In the genomic region with DNA sequence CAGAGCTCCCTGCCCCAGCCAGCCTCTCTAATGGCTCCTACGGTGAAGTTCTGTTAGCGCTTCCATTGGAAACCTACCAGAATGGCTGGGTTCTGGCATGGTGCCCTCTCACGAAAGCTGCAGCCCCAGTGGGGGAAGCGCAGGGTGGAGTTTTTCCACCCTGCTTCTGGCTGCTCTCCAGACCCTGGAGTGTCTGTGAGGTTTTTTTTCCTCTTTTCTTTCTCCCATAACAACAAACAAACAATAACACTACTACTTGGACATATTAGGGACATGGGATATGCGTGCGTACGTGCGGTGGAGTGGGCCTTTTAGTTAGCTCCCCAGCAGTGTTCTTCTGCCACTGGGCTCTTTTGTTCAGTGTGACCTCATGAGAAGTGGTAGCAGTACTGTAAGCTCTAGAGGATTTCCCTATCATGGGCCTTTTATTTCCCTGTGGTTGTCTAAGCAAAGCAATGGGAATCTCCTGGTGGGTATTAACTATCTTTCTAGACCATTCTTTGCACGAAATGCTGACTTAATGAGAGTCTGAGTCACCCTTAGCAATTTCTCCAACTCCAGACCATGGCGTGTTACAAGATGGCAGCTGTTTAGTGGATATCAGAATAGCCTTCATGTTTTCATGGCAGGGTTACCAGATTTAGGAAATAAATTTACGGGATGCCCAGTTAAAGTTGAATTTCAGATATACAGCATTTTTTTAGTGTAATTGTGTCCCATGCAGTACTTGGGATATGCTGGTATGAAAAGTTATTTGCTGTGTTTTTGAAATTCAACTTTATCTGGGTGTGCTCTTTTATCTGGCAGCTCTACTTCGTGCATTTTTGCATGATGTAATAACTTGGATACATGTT, we compare ENCODE assay signal across 1 cellular context.
A peak's percentile ranks its signal among the peaks of the same experiment; 100 is the strongest.
TF ChIP-seq lines count a peak whose summit lies in the region.

No MANE protein-coding gene starts in this region.

TF ChIP-seq in HEK293, 187 proteins besides CTCF, POLR2A, EP300 and RAD21 (continued from another document and continues in another):
- TF ChIP-seq, protein P1, sequence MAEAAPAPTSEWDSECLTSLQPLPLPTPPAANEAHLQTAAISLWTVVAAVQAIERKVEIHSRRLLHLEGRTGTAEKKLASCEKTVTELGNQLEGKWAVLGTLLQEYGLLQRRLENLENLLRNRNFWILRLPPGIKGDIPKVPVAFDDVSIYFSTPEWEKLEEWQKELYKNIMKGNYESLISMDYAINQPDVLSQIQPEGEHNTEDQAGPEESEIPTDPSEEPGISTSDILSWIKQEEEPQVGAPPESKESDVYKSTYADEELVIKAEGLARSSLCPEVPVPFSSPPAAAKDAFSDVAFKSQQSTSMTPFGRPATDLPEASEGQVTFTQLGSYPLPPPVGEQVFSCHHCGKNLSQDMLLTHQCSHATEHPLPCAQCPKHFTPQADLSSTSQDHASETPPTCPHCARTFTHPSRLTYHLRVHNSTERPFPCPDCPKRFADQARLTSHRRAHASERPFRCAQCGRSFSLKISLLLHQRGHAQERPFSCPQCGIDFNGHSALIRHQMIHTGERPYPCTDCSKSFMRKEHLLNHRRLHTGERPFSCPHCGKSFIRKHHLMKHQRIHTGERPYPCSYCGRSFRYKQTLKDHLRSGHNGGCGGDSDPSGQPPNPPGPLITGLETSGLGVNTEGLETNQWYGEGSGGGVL (tag by site-specific recombination; IDR thresholded peaks at IDR 0.05), result peak; percentile 87
- TF ChIP-seq ZNF626 (tag by site-specific recombination; IDR thresholded peaks at IDR 0.05), result no peak
- TF ChIP-seq EGR2 (tag by site-specific recombination; IDR thresholded peaks at IDR 0.05; ENCODE audit: low read depth), result no peak
- TF ChIP-seq, protein P2, sequence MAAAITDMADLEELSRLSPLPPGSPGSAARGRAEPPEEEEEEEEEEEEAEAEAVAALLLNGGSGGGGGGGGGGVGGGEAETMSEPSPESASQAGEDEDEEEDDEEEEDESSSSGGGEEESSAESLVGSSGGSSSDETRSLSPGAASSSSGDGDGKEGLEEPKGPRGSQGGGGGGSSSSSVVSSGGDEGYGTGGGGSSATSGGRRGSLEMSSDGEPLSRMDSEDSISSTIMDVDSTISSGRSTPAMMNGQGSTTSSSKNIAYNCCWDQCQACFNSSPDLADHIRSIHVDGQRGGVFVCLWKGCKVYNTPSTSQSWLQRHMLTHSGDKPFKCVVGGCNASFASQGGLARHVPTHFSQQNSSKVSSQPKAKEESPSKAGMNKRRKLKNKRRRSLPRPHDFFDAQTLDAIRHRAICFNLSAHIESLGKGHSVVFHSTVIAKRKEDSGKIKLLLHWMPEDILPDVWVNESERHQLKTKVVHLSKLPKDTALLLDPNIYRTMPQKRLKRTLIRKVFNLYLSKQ (tag by site-specific recombination; IDR thresholded peaks at IDR 0.05; ENCODE audit: borderline replicate concordance), result no peak
- TF ChIP-seq, protein P3, sequence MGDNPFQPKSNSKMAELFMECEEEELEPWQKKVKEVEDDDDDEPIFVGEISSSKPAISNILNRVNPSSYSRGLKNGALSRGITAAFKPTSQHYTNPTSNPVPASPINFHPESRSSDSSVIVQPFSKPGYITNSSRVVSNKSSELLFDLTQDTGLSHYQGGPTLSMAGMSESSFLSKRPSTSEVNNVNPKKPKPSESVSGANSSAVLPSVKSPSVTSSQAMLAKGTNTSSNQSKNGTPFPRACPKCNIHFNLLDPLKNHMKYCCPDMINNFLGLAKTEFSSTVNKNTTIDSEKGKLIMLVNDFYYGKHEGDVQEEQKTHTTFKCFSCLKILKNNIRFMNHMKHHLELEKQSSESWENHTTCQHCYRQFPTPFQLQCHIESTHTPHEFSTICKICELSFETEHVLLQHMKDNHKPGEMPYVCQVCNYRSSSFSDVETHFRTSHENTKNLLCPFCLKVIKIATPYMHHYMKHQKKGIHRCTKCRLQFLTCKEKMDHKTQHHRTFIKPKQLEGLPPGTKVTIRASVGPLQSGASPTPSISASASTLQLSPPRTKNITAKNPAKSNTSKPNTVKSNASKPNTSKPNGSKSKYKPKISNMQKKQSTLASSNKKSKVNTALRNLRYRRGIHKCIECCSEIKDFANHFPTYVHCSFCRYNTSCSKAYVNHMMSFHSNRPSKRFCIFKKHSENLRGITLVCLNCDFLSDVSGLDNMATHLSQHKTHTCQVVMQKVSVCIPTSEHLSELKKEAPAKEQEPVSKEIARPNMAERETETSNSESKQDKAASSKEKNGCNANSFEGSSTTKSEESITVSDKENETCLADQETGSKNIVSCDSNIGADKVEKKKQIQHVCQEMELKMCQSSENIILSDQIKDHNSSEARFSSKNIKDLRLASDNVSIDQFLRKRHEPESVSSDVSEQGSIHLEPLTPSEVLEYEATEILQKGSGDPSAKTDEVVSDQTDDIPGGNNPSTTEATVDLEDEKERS (tag by site-specific recombination; IDR thresholded peaks at IDR 0.05), result no peak
- TF ChIP-seq TCF7L2 (IDR thresholded peaks at IDR 0.05; ENCODE audit: borderline replicate concordance, low read depth, low read length), result no peak
- TF ChIP-seq, protein P4, sequence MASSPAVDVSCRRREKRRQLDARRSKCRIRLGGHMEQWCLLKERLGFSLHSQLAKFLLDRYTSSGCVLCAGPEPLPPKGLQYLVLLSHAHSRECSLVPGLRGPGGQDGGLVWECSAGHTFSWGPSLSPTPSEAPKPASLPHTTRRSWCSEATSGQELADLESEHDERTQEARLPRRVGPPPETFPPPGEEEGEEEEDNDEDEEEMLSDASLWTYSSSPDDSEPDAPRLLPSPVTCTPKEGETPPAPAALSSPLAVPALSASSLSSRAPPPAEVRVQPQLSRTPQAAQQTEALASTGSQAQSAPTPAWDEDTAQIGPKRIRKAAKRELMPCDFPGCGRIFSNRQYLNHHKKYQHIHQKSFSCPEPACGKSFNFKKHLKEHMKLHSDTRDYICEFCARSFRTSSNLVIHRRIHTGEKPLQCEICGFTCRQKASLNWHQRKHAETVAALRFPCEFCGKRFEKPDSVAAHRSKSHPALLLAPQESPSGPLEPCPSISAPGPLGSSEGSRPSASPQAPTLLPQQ (tag by site-specific recombination; IDR thresholded peaks at IDR 0.05), result no peak
- no peak for TF ChIP-seq ZBTB1 (tag by site-specific recombination; IDR thresholded peaks at IDR 0.05)
- no peak for TF ChIP-seq HOXC10 (CRISPR knock-in tag; IDR thresholded peaks at IDR 0.05)
- TF ChIP-seq ZNF776 (tag by site-specific recombination; IDR thresholded peaks at IDR 0.05; ENCODE audit: borderline replicate concordance), result no peak
- TF ChIP-seq OSR2 (tag by site-specific recombination; IDR thresholded peaks at IDR 0.05), result peak; percentile 89
- TF ChIP-seq SP2 (tag by site-specific recombination; IDR thresholded peaks at IDR 0.05), result no peak
- TF ChIP-seq ZNF549 (tag by site-specific recombination; IDR thresholded peaks at IDR 0.05), result no peak
- TF ChIP-seq, protein P5, sequence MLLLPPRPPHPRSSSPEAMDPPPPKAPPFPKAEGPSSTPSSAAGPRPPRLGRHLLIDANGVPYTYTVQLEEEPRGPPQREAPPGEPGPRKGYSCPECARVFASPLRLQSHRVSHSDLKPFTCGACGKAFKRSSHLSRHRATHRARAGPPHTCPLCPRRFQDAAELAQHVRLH (tag by site-specific recombination; IDR thresholded peaks at IDR 0.05), result 0 out of 2 replicates have a peak, but pooled peaks have one; percentile 28
- TF ChIP-seq ZXDB (tag by site-specific recombination; IDR thresholded peaks at IDR 0.05), result 0 out of 2 replicates have a peak, but pooled peaks have one; percentile 29
- TF ChIP-seq ZIC2 (tag by site-specific recombination; IDR thresholded peaks at IDR 0.05), result peak; percentile 79
- no peak for TF ChIP-seq ZNF155 (tag by site-specific recombination; IDR thresholded peaks at IDR 0.05)
- TF ChIP-seq HOXA7 (CRISPR knock-in tag; IDR thresholded peaks at IDR 0.05; ENCODE audit: borderline replicate concordance), result no peak
- TF ChIP-seq TRIM28 (IDR thresholded peaks at IDR 0.05; ENCODE audit: borderline replicate concordance, low read length), result no peak
- TF ChIP-seq ZFP41 (tag by site-specific recombination; IDR thresholded peaks at IDR 0.05; ENCODE audit: borderline replicate concordance), result no peak
- no peak for TF ChIP-seq KLF8 (tag by site-specific recombination; IDR thresholded peaks at IDR 0.05)
- TF ChIP-seq ZNF560 (tag by site-specific recombination; IDR thresholded peaks at IDR 0.05; ENCODE audit: borderline replicate concordance), result no peak
- TF ChIP-seq ZNF138 (tag by site-specific recombination; IDR thresholded peaks at IDR 0.05; ENCODE audit: borderline replicate concordance), result no peak
- no peak for TF ChIP-seq KLF1 (tag by site-specific recombination; IDR thresholded peaks at IDR 0.05)
- no peak for TF ChIP-seq ZNF37A (tag by site-specific recombination; IDR thresholded peaks at IDR 0.05)
- TF ChIP-seq ZNF664 (tag by site-specific recombination; IDR thresholded peaks at IDR 0.05), result no peak
- TF ChIP-seq FEZF1 (tag by site-specific recombination; IDR thresholded peaks at IDR 0.05), result peak; percentile 96
- TF ChIP-seq ZNF76 (tag by site-specific recombination; IDR thresholded peaks at IDR 0.05; ENCODE audit: borderline replicate concordance, low read depth), result no peak
- TF ChIP-seq, protein P6, sequence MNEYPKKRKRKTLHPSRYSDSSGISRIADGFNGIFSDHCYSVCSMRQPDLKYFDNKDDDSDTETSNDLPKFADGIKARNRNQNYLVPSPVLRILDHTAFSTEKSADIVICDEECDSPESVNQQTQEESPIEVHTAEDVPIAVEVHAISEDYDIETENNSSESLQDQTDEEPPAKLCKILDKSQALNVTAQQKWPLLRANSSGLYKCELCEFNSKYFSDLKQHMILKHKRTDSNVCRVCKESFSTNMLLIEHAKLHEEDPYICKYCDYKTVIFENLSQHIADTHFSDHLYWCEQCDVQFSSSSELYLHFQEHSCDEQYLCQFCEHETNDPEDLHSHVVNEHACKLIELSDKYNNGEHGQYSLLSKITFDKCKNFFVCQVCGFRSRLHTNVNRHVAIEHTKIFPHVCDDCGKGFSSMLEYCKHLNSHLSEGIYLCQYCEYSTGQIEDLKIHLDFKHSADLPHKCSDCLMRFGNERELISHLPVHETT (tag by site-specific recombination; IDR thresholded peaks at IDR 0.05), result no peak
- peak; percentile 14; the same call in 1 of the 2 replicates for TF ChIP-seq ZNF341 (tag by site-specific recombination; IDR thresholded peaks at IDR 0.05; ENCODE audit: low read depth)
- TF ChIP-seq ZNF24 (tag by site-specific recombination; IDR thresholded peaks at IDR 0.05), result no peak
- TF ChIP-seq ZNF324 (tag by site-specific recombination; IDR thresholded peaks at IDR 0.05), result no peak
- TF ChIP-seq ZNF558 (tag by site-specific recombination; IDR thresholded peaks at IDR 0.05), result no peak
- no peak for TF ChIP-seq ZNF548 (tag by site-specific recombination; IDR thresholded peaks at IDR 0.05)
- no peak for TF ChIP-seq PRDM1 (tag by site-specific recombination; IDR thresholded peaks at IDR 0.05)
- TF ChIP-seq, protein P7, sequence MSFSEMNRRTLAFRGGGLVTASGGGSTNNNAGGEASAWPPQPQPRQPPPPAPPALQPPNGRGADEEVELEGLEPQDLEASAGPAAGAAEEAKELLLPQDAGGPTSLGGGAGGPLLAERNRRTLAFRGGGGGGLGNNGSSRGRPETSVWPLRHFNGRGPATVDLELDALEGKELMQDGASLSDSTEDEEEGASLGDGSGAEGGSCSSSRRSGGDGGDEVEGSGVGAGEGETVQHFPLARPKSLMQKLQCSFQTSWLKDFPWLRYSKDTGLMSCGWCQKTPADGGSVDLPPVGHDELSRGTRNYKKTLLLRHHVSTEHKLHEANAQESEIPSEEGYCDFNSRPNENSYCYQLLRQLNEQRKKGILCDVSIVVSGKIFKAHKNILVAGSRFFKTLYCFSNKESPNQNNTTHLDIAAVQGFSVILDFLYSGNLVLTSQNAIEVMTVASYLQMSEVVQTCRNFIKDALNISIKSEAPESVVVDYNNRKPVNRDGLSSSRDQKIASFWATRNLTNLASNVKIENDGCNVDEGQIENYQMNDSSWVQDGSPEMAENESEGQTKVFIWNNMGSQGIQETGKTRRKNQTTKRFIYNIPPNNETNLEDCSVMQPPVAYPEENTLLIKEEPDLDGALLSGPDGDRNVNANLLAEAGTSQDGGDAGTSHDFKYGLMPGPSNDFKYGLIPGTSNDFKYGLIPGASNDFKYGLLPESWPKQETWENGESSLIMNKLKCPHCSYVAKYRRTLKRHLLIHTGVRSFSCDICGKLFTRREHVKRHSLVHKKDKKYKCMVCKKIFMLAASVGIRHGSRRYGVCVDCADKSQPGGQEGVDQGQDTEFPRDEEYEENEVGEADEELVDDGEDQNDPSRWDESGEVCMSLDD (tag by site-specific recombination; IDR thresholded peaks at IDR 0.05), result no peak
- no peak for TF ChIP-seq ZNF140 (tag by site-specific recombination; IDR thresholded peaks at IDR 0.05)
- no peak for TF ChIP-seq ZNF530 (tag by site-specific recombination; IDR thresholded peaks at IDR 0.05; ENCODE audit: low read depth)
- no peak for TF ChIP-seq ZNF747 (tag by site-specific recombination; IDR thresholded peaks at IDR 0.05)
- TF ChIP-seq BCL11B (tag by site-specific recombination; IDR thresholded peaks at IDR 0.05; ENCODE audit: low read depth), result no peak
- TF ChIP-seq ZNF624 (tag by site-specific recombination; IDR thresholded peaks at IDR 0.05), result no peak
- no peak for TF ChIP-seq ZNF114 (tag by site-specific recombination; IDR thresholded peaks at IDR 0.05)
- no peak for TF ChIP-seq ZNF585B (tag by site-specific recombination; IDR thresholded peaks at IDR 0.05)
- TF ChIP-seq IKZF3 (tag by site-specific recombination; IDR thresholded peaks at IDR 0.05), result peak; percentile 92
- TF ChIP-seq ZNF701 (tag by site-specific recombination; IDR thresholded peaks at IDR 0.05), result no peak
- no peak for TF ChIP-seq SP3 (tag by site-specific recombination; IDR thresholded peaks at IDR 0.05)
- peak; percentile 67 for TF ChIP-seq ZEB2 (tag by site-specific recombination; IDR thresholded peaks at IDR 0.05)
- TF ChIP-seq ZNF335 (tag by site-specific recombination; conservative IDR thresholded peaks at IDR 0.05), result 0 out of 2 replicates have a peak, but pooled peaks have one; percentile 32
- TF ChIP-seq ZBTB48 (tag by site-specific recombination; IDR thresholded peaks at IDR 0.05), result no peak
- TF ChIP-seq ZFP3 (tag by site-specific recombination; IDR thresholded peaks at IDR 0.05; ENCODE audit: low read depth), result no peak
- no peak for TF ChIP-seq ZNF366 (tag by site-specific recombination; conservative IDR thresholded peaks at IDR 0.05)
- no peak for TF ChIP-seq KLF9 (tag by site-specific recombination; IDR thresholded peaks at IDR 0.05; ENCODE audit: low read depth)
- peak; percentile 93 for TF ChIP-seq GLIS1 (tag by site-specific recombination; IDR thresholded peaks at IDR 0.05)
- no peak for TF ChIP-seq ZNF175 (tag by site-specific recombination; IDR thresholded peaks at IDR 0.05)
- peak; percentile 41; the same call in 1 of the 2 replicates for TF ChIP-seq ZNF596 (tag by site-specific recombination; IDR thresholded peaks at IDR 0.05)
- no peak for TF ChIP-seq ZNF791 (tag by site-specific recombination; IDR thresholded peaks at IDR 0.05)
- TF ChIP-seq ZBTB17 (tag by site-specific recombination; IDR thresholded peaks at IDR 0.05), result no peak
- TF ChIP-seq ZSCAN30 (tag by site-specific recombination; IDR thresholded peaks at IDR 0.05), result peak; percentile 31; the same call in 1 of the 2 replicates
- no peak for TF ChIP-seq ZNF529 (tag by site-specific recombination; IDR thresholded peaks at IDR 0.05; ENCODE audit: insufficient replicate concordance)
- TF ChIP-seq ZNF623 (tag by site-specific recombination; IDR thresholded peaks at IDR 0.05), result no peak
- no peak for TF ChIP-seq WT1 (tag by site-specific recombination; IDR thresholded peaks at IDR 0.05)
- TF ChIP-seq ZNF416 (tag by site-specific recombination; IDR thresholded peaks at IDR 0.05), result no peak
- TF ChIP-seq OVOL3 (tag by site-specific recombination; IDR thresholded peaks at IDR 0.05), result 0 out of 2 replicates have a peak, but pooled peaks have one; percentile 15
- TF ChIP-seq ZNF600 (tag by site-specific recombination; IDR thresholded peaks at IDR 0.05), result peak; percentile 59; the same call in 1 of the 2 replicates
